ENCODE assay signal across 1 cellular context in genomic region chr6:107060704-107061103, GRCh38.
TF ChIP-seq lines count a peak whose summit lies in the region.

No MANE protein-coding gene starts in this region.

TF ChIP-seq in HepG2, 621 proteins besides CTCF, POLR2A, EP300 and RAD21:
- TF ChIP-seq FOSL2 (CRISPR knock-in tag; IDR thresholded peaks at IDR 0.05) (no peak), ZNF142 (CRISPR knock-in tag; IDR thresholded peaks at IDR 0.05) (no peak), ZNF709 (CRISPR knock-in tag; IDR thresholded peaks at IDR 0.05) (no peak), ZNF629 (CRISPR knock-in tag; conservative IDR thresholded peaks at IDR 0.05) (peak; percentile 71), MAFF (IDR thresholded peaks at IDR 0.05; ENCODE audit: low read depth, low read length) (peak; percentile 26; the same call in 1 of the 2 replicates), RELA (CRISPR knock-in tag; IDR thresholded peaks at IDR 0.05) (no peak), ZFP62 (CRISPR knock-in tag; IDR thresholded peaks at IDR 0.05) (no peak), KDM3A (CRISPR knock-in tag; IDR thresholded peaks at IDR 0.05; ENCODE audit: low read depth) (no peak), MLLT10 (CRISPR knock-in tag; IDR thresholded peaks at IDR 0.05) (no peak), TBP (CRISPR knock-in tag; IDR thresholded peaks at IDR 0.05) (no peak), MAFK (conservative IDR thresholded peaks at IDR 0.05 in 1 of 2, IDR thresholded peaks at IDR 0.05 in 1 of 2; ENCODE audit: low read length in 2 of 2) (peak; percentile 35 to 61; a peak in 3 of 4 replicates), ZNF383 (CRISPR knock-in tag; IDR thresholded peaks at IDR 0.05; ENCODE audit: borderline replicate concordance) (no peak)
